Comparison of ENCODE assay signal across 13 cellular contexts in the genomic region with DNA sequence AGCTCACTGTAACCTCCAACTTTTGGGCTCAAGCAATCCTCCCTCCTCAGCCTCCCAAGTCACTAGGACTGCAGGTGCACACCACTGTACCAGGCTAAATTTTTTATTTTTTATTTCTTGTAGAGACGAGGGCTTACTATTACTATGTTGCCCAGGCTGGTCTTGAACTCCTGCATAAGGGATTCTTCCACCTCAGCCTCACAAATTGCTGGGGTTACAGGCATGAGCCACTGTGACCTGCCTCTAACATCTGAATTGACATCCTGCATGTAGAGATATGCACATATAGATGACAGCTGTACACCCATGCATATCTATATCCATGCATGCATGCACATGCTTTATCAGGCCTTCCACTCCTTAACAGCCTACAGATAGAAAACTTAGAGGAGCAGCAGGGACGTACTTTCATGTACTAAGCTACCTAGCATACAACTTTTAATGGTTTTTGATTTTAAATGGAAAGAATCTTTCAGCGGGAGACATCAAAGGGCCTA.
DNase-seq lines count a peak whose midpoint lies in the region; ATAC-seq and TF ChIP-seq lines count a peak whose summit lies in the region.
"Had no signal": no experiment of that assay in that cellular context is flagged by ENCODE, and none has a peak within 500 bp of the region (broad histone marks: within the 10 kb centered on the region; RNA-seq: fewer than 3 reads in every experiment).

No MANE protein-coding gene starts in this region.

- no peaks in the 10 kb centered on the region for H3K27me3 ChIP-seq in HUES64 (ENCODE audit: insufficient read depth, low read length)
- H3K27me3 ChIP-seq in esophagus muscularis mucosa, result peaks cover 0 to 39% (median 0%) of the 10 kb centered on the region in 4 donors

- intact Hi-C loops in esophagus muscularis mucosa (cut with DNase I), result no loop called here

- no peak for TF ChIP-seq CTCF in esophagus muscularis mucosa (IDR thresholded peaks at IDR 0.05)

- peaks cover 22 to 29% of the 10 kb centered on the region in 2 donors for H3K9me3 Mint-ChIP-seq in stimulated activated naive B cell treated with anti-CD40 and anti-IgM and Interleukin-4, amounts not matched to agents 10 μg/mL and 1 μg/mL and 100 μg/mL, for 72 hours

- TF ChIP-seq EP300 in esophagus muscularis mucosa (IDR thresholded peaks at IDR 0.05), result no peak

- peaks cover 96% of the 10 kb centered on the region for H3K9me3 ChIP-seq in HUES64 (ENCODE audit: insufficient read depth, low read depth, low read length)
- H3K9me3 ChIP-seq in esophagus muscularis mucosa, result peaks cover 0 to 10% (median 0%) of the 10 kb centered on the region in 4 donors
- H3K9me3 ChIP-seq: A549, Caco-2 had no signal

- H3K4me1 ChIP-seq in HUES64 (ENCODE audit: insufficient read depth, low read length) (no peaks in the 10 kb centered on the region), esophagus muscularis mucosa (no peaks in the 10 kb centered on the region)
- H3K4me1 ChIP-seq: A549, Caco-2, HAP-1 had no signal

- no peak for ATAC-seq in stimulated activated naive B cell treated with anti-CD40 and anti-IgM and Interleukin-4, amounts not matched to agents 10 μg/mL and 1 μg/mL and 100 μg/mL, for 72 hours (replicated peaks)
- ATAC-seq: A549 had no signal

- no peak overlapping the region for H3K27ac ChIP-seq in HUES64 (ENCODE audit: low read depth, low read length)
- H3K27ac ChIP-seq in esophagus muscularis mucosa (replicated peaks in 1 of 4), result no peak overlapping the region
- H3K27ac ChIP-seq: A549, C4-2B, GM23248 had no signal

- H3K4me1 Mint-ChIP-seq in stimulated activated naive B cell treated with anti-CD40 and anti-IgM and Interleukin-4, amounts not matched to agents 10 μg/mL and 1 μg/mL and 100 μg/mL, for 72 hours, result no peaks in the 10 kb centered on the region

- H3K36me3 ChIP-seq in HUES64 (ENCODE audit: insufficient read depth, low read length), result no peaks in the 10 kb centered on the region
- H3K36me3 ChIP-seq in esophagus muscularis mucosa, result no peaks in the 10 kb centered on the region
- H3K36me3 ChIP-seq: HAP-1 had no signal

- H3K4me3 ChIP-seq in HUES64 (ENCODE audit: low read length) (peak overlapping the region; percentile 1; the same call in 1 of the 2 replicates), esophagus muscularis mucosa (no peak overlapping the region)
- H3K4me3 ChIP-seq: A549, GM23248, HAP-1 had no signal

- no peak overlapping the region for H3K9ac ChIP-seq in HUES64 (ENCODE audit: low read depth, low read length)
- H3K9ac ChIP-seq: GM23248 had no signal

- no peaks in the 10 kb centered on the region for H3K36me3 Mint-ChIP-seq in stimulated activated naive B cell treated with anti-CD40 and anti-IgM and Interleukin-4, amounts not matched to agents 10 μg/mL and 1 μg/mL and 100 μg/mL, for 72 hours

- WGBS in HUES64, result 76% methylated on average over 3 of the region's 3 CpGs
- WGBS in esophagus muscularis mucosa, result 45% methylated on average over 3 of the region's 3 CpGs

- peak; percentile 92 for DNase-seq in esophagus muscularis mucosa (ENCODE audit: extremely low spot score)
- DNase-seq in mucosa of gallbladder (ENCODE audit: low spot score), result peak; percentile 8
- no peak for DNase-seq in stimulated activated naive B cell treated with anti-CD40 and anti-IgM and Interleukin-4, amounts not matched to agents 10 μg/mL and 1 μg/mL and 100 μg/mL, for 72 hours
- DNase-seq in NCI-H345 treated with DMSO at 0.1 percent for 48 hours (lab: John Stamatoyannopoulos, UW; ENCODE audit: unreplicated experiment), result no peak
- no peak for DNase-seq in LoVo (ENCODE audit: low spot score)
- DNase-seq: AML-193; Caco-2; CD4-positive, alpha-beta T cell; GM23248 had no signal

- no peaks in the 10 kb centered on the region for H3K27me3 Mint-ChIP-seq in stimulated activated naive B cell treated with anti-CD40 and anti-IgM and Interleukin-4, amounts not matched to agents 10 μg/mL and 1 μg/mL and 100 μg/mL, for 72 hours
- H3K27me3 Mint-ChIP-seq: CD4-positive, alpha-beta T cell had no signal

- H3K4me3 Mint-ChIP-seq in stimulated activated naive B cell treated with anti-CD40 and anti-IgM and Interleukin-4, amounts not matched to agents 10 μg/mL and 1 μg/mL and 100 μg/mL, for 72 hours, result no peak overlapping the region
- H3K4me3 Mint-ChIP-seq: CD4-positive, alpha-beta T cell had no signal

- H3K27ac Mint-ChIP-seq in stimulated activated naive B cell treated with anti-CD40 and anti-IgM and Interleukin-4, amounts not matched to agents 10 μg/mL and 1 μg/mL and 100 μg/mL, for 72 hours, result no peak overlapping the region
- H3K27ac Mint-ChIP-seq: CD4-positive, alpha-beta T cell had no signal

- TF ChIP-seq POLR2A in esophagus muscularis mucosa (IDR thresholded peaks at IDR 0.05; ENCODE audit: low read depth), result no peak

Comparison
In these comparisons a context has a peak if more than half of its experiments do, and no peak if none do; other contexts are left out.
1. DNase-seq: peak in esophagus muscularis mucosa (single experiment) and mucosa of gallbladder (single experiment); none in stimulated activated naive B cell treated with anti-CD40 and anti-IgM and Interleukin-4, amounts not matched to agents 10 μg/mL and 1 μg/mL and 100 μg/mL, for 72 hours (single experiment), NCI-H345 treated with DMSO at 0.1 percent for 48 hours (single experiment) and LoVo (single experiment).